In the genomic region with DNA sequence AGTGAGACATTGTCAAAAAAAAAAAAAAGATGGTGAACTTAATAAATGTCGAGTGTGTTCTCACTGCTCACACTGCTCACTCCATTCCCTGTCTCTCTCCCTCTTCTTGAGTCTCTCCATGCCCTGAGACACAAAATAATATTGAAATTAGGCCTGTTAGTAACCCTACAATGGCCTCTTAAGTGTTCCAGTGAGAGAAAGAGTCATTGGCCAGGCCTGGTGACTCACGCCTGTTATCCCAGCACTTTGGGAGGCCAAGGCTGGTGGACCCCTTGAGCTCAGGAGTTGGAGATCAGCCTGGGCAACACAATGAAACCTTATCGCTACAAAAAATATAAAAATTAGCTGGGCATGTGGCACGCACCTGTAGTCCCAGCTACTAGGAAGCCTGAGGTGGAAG, we compare ENCODE assay signal across 23 cellular contexts. TPM values are rescaled to one million over a fixed set of nuclear protein-coding genes. Genes with fewer than 3 reads are reported as not detected.
DNase-seq lines count a peak whose midpoint lies in the region; ATAC-seq and TF ChIP-seq lines count a peak whose summit lies in the region.
"Had no signal": no experiment of that assay in that cellular context is flagged by ENCODE, and none has a peak within 500 bp of the region (broad histone marks: within the 10 kb centered on the region; RNA-seq: fewer than 3 reads in every experiment).

No MANE protein-coding gene starts in this region.

- no peak for TF ChIP-seq CTCF in HEK293 (tag by site-specific recombination; IDR thresholded peaks at IDR 0.05)
- no peak for TF ChIP-seq CTCF in RWPE2 (IDR thresholded peaks at IDR 0.05; ENCODE audit: poor library complexity, severe bottlenecking)
- no peak for TF ChIP-seq CTCF in fibroblast of mammary gland (conservative IDR thresholded peaks at IDR 0.05; ENCODE audit: control insufficient read depth, insufficient read depth, low read depth, low read length)
- no peak for TF ChIP-seq CTCF in psoas muscle (IDR thresholded peaks at IDR 0.05)

- H3K36me3 ChIP-seq in HEK293 (ENCODE audit: control insufficient read depth in 2 of 2, insufficient read depth in 1 of 2, low read length in 2 of 2): peaks cover 24 to 45% of the 10 kb centered on the region in 2 experiments
- H3K36me3 ChIP-seq in RWPE2 (ENCODE audit: low read depth): peaks cover 37% of the 10 kb centered on the region
- H3K36me3 ChIP-seq in psoas muscle (ENCODE audit: insufficient read depth in 1 of 2, low read depth in 1 of 2): peaks cover 9 to 46% of the 10 kb centered on the region in 2 donors
- H3K36me3 ChIP-seq: neural progenitor cell had no signal

- no peak overlapping the region for H3K27ac ChIP-seq in HEK293 (ENCODE audit: extremely low read depth, low read depth, low read length)
- H3K27ac ChIP-seq in RWPE2 (ENCODE audit: poor library complexity, severe bottlenecking): no peak overlapping the region
- H3K27ac ChIP-seq in psoas muscle: no peak overlapping the region
- H3K27ac ChIP-seq: left ventricle myocardium inferior, neural progenitor cell, VCaP had no signal

- H3K9me3 ChIP-seq in HEK293 (ENCODE audit: control insufficient read depth, insufficient read depth, low read depth, low read length) (no peaks in the 10 kb centered on the region), RWPE2 (ENCODE audit: severe bottlenecking) (no peaks in the 10 kb centered on the region), psoas muscle (no peaks in the 10 kb centered on the region)
- H3K9me3 ChIP-seq: left ventricle myocardium inferior, MG63 had no signal

- POLR2A ChIA-PET in HEK293 (lab: Yijun Ruan, JAX): no interaction called here

- DNase-seq in RWPE2 (ENCODE audit: low spot score) (no peak), fibroblast of mammary gland (ENCODE audit: low read depth) (peak; percentile 45), psoas muscle (no peak), NCI-H146 treated with DMSO at 0.1 percent for 48 hours (lab: John Stamatoyannopoulos, UW; ENCODE audit: unreplicated experiment) (no peak), iPS-NIHi7 (ENCODE audit: extremely low spot score) (no peak)
- DNase-seq: activated CD4-positive, alpha-beta T cell treated with anti-CD3 and anti-CD28 coated beads, Interleukin-2, amount 10 ng/mL, durations not matched to agents 24 days and 14 days; CD4-positive, CD25-positive, alpha-beta regulatory T cell; left ventricle myocardium inferior; MG63; NCI-H2081; NCI-H226; NCI-H748 treated with DMSO at 0.1 percent for 48 hours; stimulated activated CD4-positive, alpha-beta T cell treated with anti-CD3 and anti-CD28 coated beads, Interleukin-15, amount 100 ng/mL, for 24 hours; stimulated activated CD8-positive, alpha-beta memory T cell treated with anti-CD3 and anti-CD28 coated beads, Interleukin-4, amount 100 ng/mL, for 48 hours had no signal

- CTCF ChIA-PET in HEK293 (lab: Yijun Ruan, JAX): interaction anchor here (0.7 to 2.1 kb wide), 5 partner anchors 14 to 377 kb away, joined by 3 to 8 read pairs (median 3); a partner anchor contains a TSS

- intact Hi-C loops in psoas muscle (cut with DNase I): no loop called here

- H3K4me1 ChIP-seq in HEK293 (ENCODE audit: control insufficient read depth, insufficient read depth, low read length) (no peaks in the 10 kb centered on the region), RWPE2 (ENCODE audit: insufficient read depth, poor library complexity, severe bottlenecking) (no peaks in the 10 kb centered on the region), psoas muscle (peaks cover 7% of the 10 kb centered on the region)
- H3K4me1 ChIP-seq: neural progenitor cell had no signal

- ATAC-seq in RWPE2 (ENCODE audit: low read depth): peak; percentile 27; the same call in 1 of the 3 replicates
- peak in 3 of 4 donors; percentile 7 to 28 (median 22) for ATAC-seq in psoas muscle
- ATAC-seq in HG03571 (IDR thresholded peaks at IDR 0.05; ENCODE audit: unreplicated experiment): no peak
- ATAC-seq in HG02852 (IDR thresholded peaks at IDR 0.05; ENCODE audit: unreplicated experiment): no peak
- ATAC-seq: HCT116, sciatic nerve had no signal

- WGBS in psoas muscle, 3 donors: 78 to 80% (median 79%) methylated on average over 4 of the region's 4 CpGs

- H3K4me3 ChIP-seq in HEK293 (ENCODE audit: low read depth, low read length) (no peak overlapping the region), RWPE2 (ENCODE audit: severe bottlenecking) (no peak overlapping the region), fibroblast of mammary gland (ENCODE audit: control insufficient read depth, low read depth, low read length) (no peak overlapping the region), psoas muscle (no peak overlapping the region)
- H3K4me3 ChIP-seq: left ventricle myocardium inferior, MG63, neural progenitor cell had no signal

- H3K27me3 ChIP-seq in RWPE2 (ENCODE audit: insufficient read depth, poor library complexity, severe bottlenecking): no peaks in the 10 kb centered on the region
- no peaks in the 10 kb centered on the region for H3K27me3 ChIP-seq in psoas muscle (ENCODE audit: insufficient read depth in 3 of 3, low read length in 2 of 3)
- H3K27me3 ChIP-seq: MG63, neural progenitor cell had no signal

TF ChIP-seq in HEK293, 187 proteins besides CTCF, POLR2A, EP300 and RAD21:
- no peak for TF ChIP-seq RBAK (tag by site-specific recombination; IDR thresholded peaks at IDR 0.05)
- no peak for TF ChIP-seq ZEB2 (tag by site-specific recombination; IDR thresholded peaks at IDR 0.05)
- peak; percentile 28; the same call in 1 of the 2 replicates for TF ChIP-seq GLIS1 (tag by site-specific recombination; IDR thresholded peaks at IDR 0.05)
- TF ChIP-seq SP7 (tag by site-specific recombination; IDR thresholded peaks at IDR 0.05): no peak
- TF ChIP-seq, protein P1, sequence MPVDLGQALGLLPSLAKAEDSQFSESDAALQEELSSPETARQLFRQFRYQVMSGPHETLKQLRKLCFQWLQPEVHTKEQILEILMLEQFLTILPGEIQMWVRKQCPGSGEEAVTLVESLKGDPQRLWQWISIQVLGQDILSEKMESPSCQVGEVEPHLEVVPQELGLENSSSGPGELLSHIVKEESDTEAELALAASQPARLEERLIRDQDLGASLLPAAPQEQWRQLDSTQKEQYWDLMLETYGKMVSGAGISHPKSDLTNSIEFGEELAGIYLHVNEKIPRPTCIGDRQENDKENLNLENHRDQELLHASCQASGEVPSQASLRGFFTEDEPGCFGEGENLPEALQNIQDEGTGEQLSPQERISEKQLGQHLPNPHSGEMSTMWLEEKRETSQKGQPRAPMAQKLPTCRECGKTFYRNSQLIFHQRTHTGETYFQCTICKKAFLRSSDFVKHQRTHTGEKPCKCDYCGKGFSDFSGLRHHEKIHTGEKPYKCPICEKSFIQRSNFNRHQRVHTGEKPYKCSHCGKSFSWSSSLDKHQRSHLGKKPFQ (tag by site-specific recombination; IDR thresholded peaks at IDR 0.05): peak; percentile 57; the same call in 1 of the 2 replicates

RNA-seq across cellular contexts. Expression of a gene that starts 16.2 kb away (rescaled TPM):
- 10 to 100 TPM in 2 of 4 donors, under 1 TPM in 2; 0.30 to 39.8 (median 19.4) TPM for total RNA-seq in psoas muscle
- 10 to 100 TPM in 1 of 3 donors, 1 to 10 TPM in 2; 3.4 to 46.2 (median 3.9) TPM for polyA plus RNA-seq in psoas muscle
- total RNA-seq: activated CD4-positive, alpha-beta T cell treated with anti-CD3 and anti-CD28 coated beads, Interleukin-2, amount 10 ng/mL, durations not matched to agents 24 days and 14 days; CD4-positive, CD25-positive, alpha-beta regulatory T cell; left ventricle myocardium inferior; mucosa of gallbladder had no signal
- polyA plus RNA-seq: CD4-positive, CD25-positive, alpha-beta regulatory T cell had no signal

RNA-seq across cellular contexts. Expression of a gene that starts 18.5 kb away (rescaled TPM):
- 100 to 1,000 TPM; 137 to 253 (median 220) TPM for total RNA-seq in psoas muscle
- 100 to 1,000 TPM; 168 to 392 (median 234) TPM for polyA plus RNA-seq in psoas muscle

RNA-seq across cellular contexts. Expression of a gene that starts 36.3 kb away (rescaled TPM):
- total RNA-seq in psoas muscle: under 1 TPM in 2 of 4 donors, not detected in 2; 0.24 to 0.32 TPM
- under 1 TPM in 2 of 3 donors, not detected in 1; 0.03 to 0.06 TPM for polyA plus RNA-seq in psoas muscle
- total RNA-seq: cerebellum, mucosa of gallbladder had no signal

RNA-seq across cellular contexts. Expression of a gene that starts 55.1 kb away (rescaled TPM):
- 100 to 1,000 TPM in 2 of 4 donors, 10 to 100 TPM in 2; 56.3 to 120 (median 87.9) TPM for total RNA-seq in psoas muscle
- 100 to 1,000 TPM in 1 of 3 donors, 10 to 100 TPM in 2; 51.1 to 115 (median 55.9) TPM for polyA plus RNA-seq in psoas muscle

Comparison
In these comparisons a context has a peak if more than half of its experiments do, and no peak if none do; other contexts are left out.
1. ATAC-seq: peak in RWPE2 (single experiment) and psoas muscle (3 of 4); none in HG03571 (single experiment) and HG02852 (single experiment).